Comparison of ENCODE assay signal across 10 cellular contexts in genomic region chr9:89153618-89154017, GRCh38. TPM values are rescaled to one million over a fixed set of nuclear protein-coding genes. Genes with fewer than 3 reads are reported as not detected.
DNase-seq lines count a peak whose midpoint lies in the region; ATAC-seq and TF ChIP-seq lines count a peak whose summit lies in the region.
"Had no signal": no experiment of that assay in that cellular context is flagged by ENCODE, and none has a peak within 500 bp of the region (broad histone marks: within the 10 kb centered on the region; RNA-seq: fewer than 3 reads in every experiment).

No MANE protein-coding gene starts in this region.

- intact Hi-C loops in mucosa of descending colon (cut with DNase I, micrococcal nuclease) = no loop called here

- H3K36me3 ChIP-seq in mucosa of descending colon (ENCODE audit: low read depth) (no peaks in the 10 kb centered on the region), WERI-Rb-1 (no peaks in the 10 kb centered on the region)

- H3K27me3 ChIP-seq in WERI-Rb-1 (ENCODE audit: insufficient read depth, low read depth, severe bottlenecking) = no peaks in the 10 kb centered on the region
- H3K27me3 ChIP-seq: body of pancreas had no signal

- H3K4me3 ChIP-seq in mucosa of descending colon (no peak overlapping the region), WERI-Rb-1 (ENCODE audit: low read depth, low read length) (no peak overlapping the region)
- H3K4me3 ChIP-seq: body of pancreas had no signal

- no peak overlapping the region for H3K27ac ChIP-seq in WERI-Rb-1
- H3K27ac ChIP-seq: body of pancreas had no signal

- ATAC-seq in mucosa of descending colon = peak; percentile 19
- no peak for ATAC-seq in HG03280 (IDR thresholded peaks at IDR 0.05; ENCODE audit: unreplicated experiment)
- no peak for ATAC-seq in GM18868 (IDR thresholded peaks at IDR 0.05; ENCODE audit: unreplicated experiment)
- ATAC-seq: body of pancreas, left colon had no signal

- DNase-seq in AG08395 (ENCODE audit: low spot score) (peak; percentile 78), HS-5 (ENCODE audit: low read depth) (peak; percentile 89), amniotic epithelial cell (ENCODE audit: low read depth) (peak; percentile 74), mucosa of descending colon (no peak), WERI-Rb-1 (no peak), D341Med (ENCODE audit: low spot score) (no peak)
- DNase-seq: left colon had no signal

- no peaks in the 10 kb centered on the region for H3K9me3 ChIP-seq in mucosa of descending colon
- no peaks in the 10 kb centered on the region for H3K9me3 ChIP-seq in WERI-Rb-1 (ENCODE audit: severe bottlenecking)
- H3K9me3 ChIP-seq: body of pancreas had no signal

- TF ChIP-seq CTCF in mucosa of descending colon (IDR thresholded peaks at IDR 0.05) (no peak), WERI-Rb-1 (IDR thresholded peaks at IDR 0.05; ENCODE audit: low read depth, low read length) (no peak)

- no peaks in the 10 kb centered on the region for H3K4me1 ChIP-seq in mucosa of descending colon (ENCODE audit: low read depth)
- H3K4me1 ChIP-seq: body of pancreas had no signal

RNA-seq across cellular contexts. Expression of gene SHC3, which starts 25.0 kb away (rescaled TPM):
- total RNA-seq in mucosa of descending colon = 1 to 10 TPM in 2 of 3 donors, under 1 TPM in 1; 0.35 to 4.8 (median 1.5) TPM

Comparison
In these comparisons a context has a peak if more than half of its experiments do, and no peak if none do; other contexts are left out.
1. DNase-seq: peak in AG08395 (single experiment), HS-5 (single experiment) and amniotic epithelial cell (single experiment); none in mucosa of descending colon (0 of 3), WERI-Rb-1 (single experiment) and D341Med (single experiment).